8 cellular contexts compared by ENCODE assay signal in the genomic region with DNA sequence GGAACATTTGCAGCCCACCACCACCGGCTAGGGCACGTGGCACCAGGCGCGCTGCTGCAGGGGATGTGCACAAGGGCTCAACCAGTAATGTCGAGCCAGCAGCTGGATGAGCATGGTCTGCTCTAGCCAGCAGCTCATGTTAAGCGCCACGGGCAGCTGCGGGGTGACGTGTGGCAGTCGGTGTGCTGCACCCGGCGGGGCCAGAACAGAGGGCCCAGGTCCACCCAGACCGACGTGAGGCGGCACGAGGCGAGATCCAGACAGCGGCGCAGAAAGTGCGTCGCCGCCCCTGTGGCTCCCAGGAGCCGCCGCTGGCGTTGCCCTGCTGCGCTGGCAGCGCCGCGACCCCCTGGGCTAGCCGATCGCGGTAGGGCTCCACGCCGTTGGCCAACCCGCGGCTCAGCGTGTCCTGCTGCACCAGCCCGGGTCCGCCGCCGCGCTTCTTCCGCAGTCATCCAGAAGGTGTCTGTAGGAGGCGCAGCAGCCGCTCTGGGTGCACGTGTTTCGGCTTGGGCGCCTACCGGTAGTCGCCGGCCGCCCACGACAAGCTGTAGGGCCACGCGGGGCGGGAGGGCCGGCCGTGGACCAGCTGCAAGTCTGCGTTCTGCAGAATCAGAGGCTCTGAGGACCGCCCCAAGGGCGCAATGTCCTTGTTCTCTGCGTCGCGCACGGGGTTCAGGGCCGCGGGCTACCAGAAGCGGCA. TPM values are rescaled to one million over a fixed set of nuclear protein-coding genes. Genes with fewer than 3 reads are reported as not detected.
DNase-seq lines count a peak whose midpoint lies in the region; ATAC-seq and TF ChIP-seq lines count a peak whose summit lies in the region.

No MANE protein-coding gene starts in this region.

- peaks cover 38% of the 10 kb centered on the region for H3K27me3 Mint-ChIP-seq in progenitor cell of endocrine pancreas

- TF ChIP-seq CTCF in heart left ventricle (IDR thresholded peaks at IDR 0.05) (peak in 7 of 12 donors; percentile 23 to 55 (median 38)), progenitor cell of endocrine pancreas (IDR thresholded peaks at IDR 0.05; ENCODE audit: unreplicated experiment) (peak; percentile 48), upper lobe of right lung (IDR thresholded peaks at IDR 0.05) (peak; percentile 45)

- peaks cover 3% of the 10 kb centered on the region for H3K36me3 Mint-ChIP-seq in progenitor cell of endocrine pancreas (ENCODE audit: insufficient read depth)

- H3K27me3 ChIP-seq in heart left ventricle (peaks cover 0 to 25% (median 5%) of the 10 kb centered on the region in 9 donors), upper lobe of right lung (peaks cover 38% of the 10 kb centered on the region)

- H3K9me3 ChIP-seq in heart left ventricle (no peaks in the 10 kb centered on the region), upper lobe of right lung (no peaks in the 10 kb centered on the region)

- WGBS in heart left ventricle, 4 donors: 5 to 10% (median 7%) methylated on average over 30 to 68 of the region's 68 CpGs

- H3K4me3 ChIP-seq in heart left ventricle: peak overlapping the region; percentile 14 to 62 (median 46)
- H3K4me3 ChIP-seq in upper lobe of right lung: peak overlapping the region; percentile 37

- H3K4me1 ChIP-seq in heart left ventricle (peaks cover 2 to 20% (median 18%) of the 10 kb centered on the region in 12 donors), upper lobe of right lung (peaks cover 19% of the 10 kb centered on the region)

- H3K4me1 Mint-ChIP-seq in progenitor cell of endocrine pancreas (ENCODE audit: low read depth): peaks cover 11% of the 10 kb centered on the region

- peak; percentile 63 for DNase-seq in EL
- DNase-seq in NCI-H345 treated with DMSO at 0.1 percent for 48 hours (lab: John Stamatoyannopoulos, UW; ENCODE audit: unreplicated experiment): peak; percentile 14
- DNase-seq in activated effector memory CD4-positive, alpha-beta T cell treated with anti-CD3 and anti-CD28 coated beads, Interleukin-2, amount 50 U/mL, for 16 hours: peak; percentile 87
- DNase-seq in heart left ventricle: peak; percentile 58 to 87 (median 71)
- peak; percentile 42 for DNase-seq in progenitor cell of endocrine pancreas (ENCODE audit: low spot score, unreplicated experiment)
- DNase-seq in upper lobe of right lung: peak; percentile 89
- no peak for DNase-seq in NCI-H2081 treated with DMSO at 0.1 percent for 48 hours (lab: John Stamatoyannopoulos, UW)
- no peak for DNase-seq in cerebellum (ENCODE audit: low spot score)

- no peak overlapping the region for H3K27ac Mint-ChIP-seq in progenitor cell of endocrine pancreas

- H3K27ac ChIP-seq in heart left ventricle (peak overlapping the region in 3 of 12 donors; percentile 9 to 84 (median 70)), upper lobe of right lung (no peak overlapping the region)

- ATAC-seq in heart left ventricle: peak in 3 of 4 donors; percentile 38 to 61 (median 53)
- peak; percentile 79 for ATAC-seq in upper lobe of right lung

- H3K4me3 Mint-ChIP-seq in progenitor cell of endocrine pancreas (ENCODE audit: low read depth): peak overlapping the region; percentile 64

- H3K36me3 ChIP-seq in heart left ventricle: peaks cover 0 to 19% (median 8%) of the 10 kb centered on the region in 9 donors
- H3K36me3 ChIP-seq in upper lobe of right lung: no peaks in the 10 kb centered on the region

- no peaks in the 10 kb centered on the region for H3K9me3 Mint-ChIP-seq in progenitor cell of endocrine pancreas (ENCODE audit: low read depth)

- no peak for TF ChIP-seq POLR2A in heart left ventricle (IDR thresholded peaks at IDR 0.05)

- intact Hi-C loops in heart left ventricle (cut with DNase I) (loop anchor here in 7 of 10 donors (2.0 to 10.0 kb wide), 5 partner anchors 44 to 149 kb away; no protein-coding TSS in a partner anchor), upper lobe of right lung (cut with DNase I) (loop anchor here (10.0 kb wide), 1 partner anchor 46 kb away; no protein-coding TSS in a partner anchor)

RNA-seq across cellular contexts. Expression of gene GALR3, which starts 4.6 kb away (rescaled TPM):
- not detected for total RNA-seq in heart left ventricle
- not detected for polyA plus RNA-seq in heart left ventricle
- total RNA-seq in progenitor cell of endocrine pancreas: 0.41 and 0.87 TPM in 2 replicates
- total RNA-seq in upper lobe of right lung: not detected
- not detected for total RNA-seq in cerebellum

RNA-seq across cellular contexts. Expression of gene GCAT, which starts 10.8 kb away (rescaled TPM):
- total RNA-seq in heart left ventricle: 10 to 100 TPM; 25.2 to 83.6 (median 39.7) TPM
- 10 to 100 TPM; 26.7 to 53.4 TPM for polyA plus RNA-seq in heart left ventricle
- total RNA-seq in progenitor cell of endocrine pancreas: 20.2 and 28.1 TPM in 2 replicates
- 8.8 TPM for total RNA-seq in upper lobe of right lung
- 5.7 TPM for total RNA-seq in cerebellum

RNA-seq across cellular contexts. Expression of gene ANKRD54, which starts 25.6 kb away (rescaled TPM):
- total RNA-seq in heart left ventricle (10 to 100 TPM; 11.6 to 44.6 (median 15.9) TPM), progenitor cell of endocrine pancreas (23.7 and 24.2 TPM in 2 replicates), upper lobe of right lung (18.2 TPM), cerebellum (17.9 TPM)
- polyA plus RNA-seq in heart left ventricle: 10 to 100 TPM; 15.7 to 20.4 TPM

RNA-seq across cellular contexts. Expression of gene EIF3L, which starts 30.7 kb away (rescaled TPM):
- 100 to 1,000 TPM; 237 to 456 (median 369) TPM for total RNA-seq in heart left ventricle
- polyA plus RNA-seq in heart left ventricle: 100 to 1,000 TPM; 111 to 284 TPM
- total RNA-seq in progenitor cell of endocrine pancreas: 725 and 736 TPM in 2 replicates
- total RNA-seq in upper lobe of right lung: 369 TPM
- total RNA-seq in cerebellum: 387 TPM

Comparison
In these comparisons a context has a peak if more than half of its experiments do, and no peak if none do; other contexts are left out.
1. DNase-seq: peak in EL (single experiment), NCI-H345 treated with DMSO at 0.1 percent for 48 hours (single experiment), activated effector memory CD4-positive, alpha-beta T cell treated with anti-CD3 and anti-CD28 coated beads, Interleukin-2, amount 50 U/mL, for 16 hours (single experiment), heart left ventricle (5 of 5), progenitor cell of endocrine pancreas (single experiment) and upper lobe of right lung (single experiment); none in NCI-H2081 treated with DMSO at 0.1 percent for 48 hours (single experiment) and cerebellum (single experiment).
2. Peak in every context shown above with its lines, with median percentiles within 50 percentile points of each other: CTCF ChIP-seq.